21 cellular contexts compared by ENCODE assay signal in genomic region chr17:49581645-49581992, GRCh38. TPM values are rescaled to one million over a fixed set of nuclear protein-coding genes. Genes with fewer than 3 reads are reported as not detected.
"Had no signal": no experiment of that assay in that cellular context is flagged by ENCODE, and none has a peak within 500 bp of the region (broad histone marks: within the 10 kb centered on the region; RNA-seq: fewer than 3 reads in every experiment).

No MANE protein-coding gene starts in this region.

- H3K4me1 Mint-ChIP-seq: nephron had no signal

- H3K4me3 ChIP-seq: body of pancreas, coronary artery, gastrocnemius medialis, heart right ventricle, left lung, transverse colon, uterus had no signal

- H3K27me3 ChIP-seq: gastrocnemius medialis, uterus had no signal

- DNase-seq: activated CD4-positive, alpha-beta memory T cell treated with anti-CD3 and anti-CD28 coated beads, Interleukin-2, amount 10 ng/mL, durations not matched to agents 7 days and 5 days; activated CD4-positive, alpha-beta T cell treated with anti-CD3 and anti-CD28 coated beads for 48 hours; activated CD4-positive, CD25-positive, alpha-beta regulatory T cell; activated CD8-positive, alpha-beta memory T cell treated with anti-CD3 and anti-CD28 coated beads, Interleukin-2, amount 10 ng/mL, durations not matched to agents 7 days and 5 days; activated naive CD4-positive, alpha-beta T cell treated with Interleukin-2 at 50 U/mL for 16 hours; activated naive CD8-positive, alpha-beta T cell treated with anti-CD3 and anti-CD28 coated beads, Interleukin-2, amount 10 ng/mL, durations not matched to agents 7 days and 5 days; amygdala; body of pancreas; gastrocnemius medialis; heart right ventricle; left lung; midbrain; retina; stimulated activated CD4-positive, alpha-beta T cell treated with anti-CD3 and anti-CD28 coated beads, Interleukin-12 subunit alpha, Interleukin-12 subunit beta, amount 100 ng/mL, for 4 hours; stimulated activated CD4-positive, alpha-beta T cell treated with anti-CD3 and anti-CD28 coated beads, Interleukin-1b, Interleukin-23, amount 100 ng/mL, for 48 hours; stimulated activated naive CD8-positive, alpha-beta T cell treated with anti-CD3 and anti-CD28 coated beads, Interleukin-15, Interleukin-2, amounts not matched to agents 100 U/mL and 50 U/mL, for 24 hours; transverse colon; uterus had no signal

- H3K4me3 Mint-ChIP-seq: activated CD4-positive, alpha-beta memory T cell treated with anti-CD3 and anti-CD28 coated beads, Interleukin-2, amount 10 ng/mL, durations not matched to agents 7 days and 5 days; activated CD8-positive, alpha-beta memory T cell treated with anti-CD3 and anti-CD28 coated beads, Interleukin-2, amount 10 ng/mL, durations not matched to agents 7 days and 5 days; activated naive CD8-positive, alpha-beta T cell treated with anti-CD3 and anti-CD28 coated beads, Interleukin-2, amount 10 ng/mL, durations not matched to agents 7 days and 5 days; nephron had no signal

- ATAC-seq: activated CD8-positive, alpha-beta memory T cell treated with anti-CD3 and anti-CD28 coated beads, Interleukin-2, amount 10 ng/mL, durations not matched to agents 7 days and 5 days; body of pancreas; gastrocnemius medialis; heart right ventricle; left lung; stimulated activated naive CD8-positive, alpha-beta T cell treated with anti-CD3 and anti-CD28 coated beads, Interleukin-15, Interleukin-2, amounts not matched to agents 100 U/mL and 50 U/mL, for 24 hours had no signal

- H3K9me3 ChIP-seq: body of pancreas, gastrocnemius medialis, heart right ventricle, left lung, transverse colon, uterus had no signal

- H3K9me3 Mint-ChIP-seq: activated CD4-positive, alpha-beta memory T cell treated with anti-CD3 and anti-CD28 coated beads, Interleukin-2, amount 10 ng/mL, durations not matched to agents 7 days and 5 days; activated naive CD8-positive, alpha-beta T cell treated with anti-CD3 and anti-CD28 coated beads, Interleukin-2, amount 10 ng/mL, durations not matched to agents 7 days and 5 days; nephron had no signal

- H3K36me3 Mint-ChIP-seq: activated CD8-positive, alpha-beta memory T cell treated with anti-CD3 and anti-CD28 coated beads, Interleukin-2, amount 10 ng/mL, durations not matched to agents 7 days and 5 days; activated naive CD8-positive, alpha-beta T cell treated with anti-CD3 and anti-CD28 coated beads, Interleukin-2, amount 10 ng/mL, durations not matched to agents 7 days and 5 days had no signal

- H3K36me3 ChIP-seq: gastrocnemius medialis, left lung, transverse colon, uterus had no signal

- H3K27ac ChIP-seq: body of pancreas, gastrocnemius medialis, left lung, transverse colon, uterus had no signal

- H3K27ac Mint-ChIP-seq: activated CD4-positive, alpha-beta memory T cell treated with anti-CD3 and anti-CD28 coated beads, Interleukin-2, amount 10 ng/mL, durations not matched to agents 7 days and 5 days; activated CD8-positive, alpha-beta memory T cell treated with anti-CD3 and anti-CD28 coated beads, Interleukin-2, amount 10 ng/mL, durations not matched to agents 7 days and 5 days; activated naive CD8-positive, alpha-beta T cell treated with anti-CD3 and anti-CD28 coated beads, Interleukin-2, amount 10 ng/mL, durations not matched to agents 7 days and 5 days; nephron had no signal

RNA-seq across cellular contexts. Expression of gene NXPH3, which starts 5.9 kb away (rescaled TPM):
- total RNA-seq: activated CD4-positive, alpha-beta memory T cell treated with anti-CD3 and anti-CD28 coated beads, Interleukin-2, amount 10 ng/mL, durations not matched to agents 7 days and 5 days; kidney epithelial cell had no signal
